Comparison of ENCODE assay signal across 1 cellular context in the genomic region with DNA sequence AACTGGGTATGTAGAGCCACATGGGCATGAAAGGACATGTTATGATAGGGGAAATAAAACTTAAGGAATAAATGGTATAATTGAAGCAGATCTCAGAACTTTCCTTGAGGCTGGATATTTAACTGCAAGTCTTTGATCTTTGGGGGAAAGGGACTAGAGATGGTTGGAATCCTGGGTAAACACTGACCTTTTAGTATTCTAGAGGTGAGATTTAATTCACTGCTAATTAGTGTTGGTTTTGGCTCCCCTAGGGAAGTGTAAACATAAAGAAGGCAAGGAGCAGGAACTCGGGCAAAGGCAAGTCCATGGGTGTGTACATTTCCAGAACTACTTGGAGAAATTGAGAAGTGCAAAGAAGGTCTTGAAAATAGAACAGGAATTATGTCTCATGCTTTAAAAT.
TF ChIP-seq lines count a peak whose summit lies in the region.

No MANE protein-coding gene starts in this region.

TF ChIP-seq in HEK293, 187 proteins besides CTCF, POLR2A, EP300 and RAD21 (continued from another document):
- TF ChIP-seq TCF7L2 (IDR thresholded peaks at IDR 0.05; ENCODE audit: borderline replicate concordance, low read depth, low read length) = 0 out of 2 replicates have a peak, but pooled peaks have one; percentile 17
- TF ChIP-seq, protein P1, sequence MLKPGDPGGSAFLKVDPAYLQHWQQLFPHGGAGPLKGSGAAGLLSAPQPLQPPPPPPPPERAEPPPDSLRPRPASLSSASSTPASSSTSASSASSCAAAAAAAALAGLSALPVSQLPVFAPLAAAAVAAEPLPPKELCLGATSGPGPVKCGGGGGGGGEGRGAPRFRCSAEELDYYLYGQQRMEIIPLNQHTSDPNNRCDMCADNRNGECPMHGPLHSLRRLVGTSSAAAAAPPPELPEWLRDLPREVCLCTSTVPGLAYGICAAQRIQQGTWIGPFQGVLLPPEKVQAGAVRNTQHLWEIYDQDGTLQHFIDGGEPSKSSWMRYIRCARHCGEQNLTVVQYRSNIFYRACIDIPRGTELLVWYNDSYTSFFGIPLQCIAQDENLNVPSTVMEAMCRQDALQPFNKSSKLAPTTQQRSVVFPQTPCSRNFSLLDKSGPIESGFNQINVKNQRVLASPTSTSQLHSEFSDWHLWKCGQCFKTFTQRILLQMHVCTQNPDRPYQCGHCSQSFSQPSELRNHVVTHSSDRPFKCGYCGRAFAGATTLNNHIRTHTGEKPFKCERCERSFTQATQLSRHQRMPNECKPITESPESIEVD (tag by site-specific recombination; IDR thresholded peaks at IDR 0.05) = peak; percentile 53
- TF ChIP-seq ZNF132 (tag by site-specific recombination; IDR thresholded peaks at IDR 0.05; ENCODE audit: borderline replicate concordance) = no peak
- TF ChIP-seq OSR2 (tag by site-specific recombination; IDR thresholded peaks at IDR 0.05) = peak; percentile 49
- no peak for TF ChIP-seq ZNF114 (tag by site-specific recombination; IDR thresholded peaks at IDR 0.05)
- TF ChIP-seq KLF9 (tag by site-specific recombination; IDR thresholded peaks at IDR 0.05; ENCODE audit: low read depth) = no peak
- TF ChIP-seq PRDM1 (tag by site-specific recombination; IDR thresholded peaks at IDR 0.05) = no peak
- 0 out of 2 replicates have a peak, but pooled peaks have one; percentile 35 for TF ChIP-seq ZNF561 (tag by site-specific recombination; IDR thresholded peaks at IDR 0.05; ENCODE audit: borderline replicate concordance)
- TF ChIP-seq FEZF1 (tag by site-specific recombination; IDR thresholded peaks at IDR 0.05) = peak; percentile 58; the same call in 1 of the 2 replicates
- TF ChIP-seq SCRT2 (tag by site-specific recombination; IDR thresholded peaks at IDR 0.05) = no peak
